ENCODE assay signal across 16 cellular contexts in the genomic region with DNA sequence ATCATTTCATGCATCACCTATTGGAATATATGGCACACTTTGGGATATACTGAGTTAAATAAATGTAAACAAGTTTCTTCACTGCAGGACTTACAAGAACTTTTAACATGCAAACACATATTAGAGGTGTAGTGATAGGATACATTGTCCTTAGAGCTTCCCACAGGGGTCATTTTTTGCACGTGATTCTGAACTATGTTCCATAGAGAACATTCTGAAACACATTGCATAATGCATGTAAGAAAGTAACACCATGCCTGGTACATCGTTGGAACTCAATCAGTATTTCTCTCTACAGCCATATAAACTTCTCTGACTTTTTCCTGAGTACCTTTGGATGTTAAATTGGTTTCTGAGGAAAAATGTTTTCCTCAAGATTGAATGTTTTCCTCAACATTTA. TPM values are rescaled to one million over a fixed set of nuclear protein-coding genes. Genes with fewer than 3 reads are reported as not detected.
A peak's percentile ranks its signal among the peaks of the same experiment; 100 is the strongest.
DNase-seq lines count a peak whose midpoint lies in the region; ATAC-seq and TF ChIP-seq lines count a peak whose summit lies in the region.
"Had no signal": no experiment of that assay in that cellular context is flagged by ENCODE, and none has a peak within 500 bp of the region (broad histone marks: within the 10 kb centered on the region; RNA-seq: fewer than 3 reads in every experiment).

No MANE protein-coding gene starts in this region.

- ATAC-seq in heart left ventricle (peak; percentile 4 to 74 (median 38)), right cardiac atrium (peak in 1 of 2 donors; percentile 22), SK-N-SH treated with all-trans-retinoic acid at 6 μM for 48 hours (no peak)
- ATAC-seq: A549, GM12878 had no signal

- H3K36me3 ChIP-seq in heart left ventricle = peaks cover 0 to 45% (median 21%) of the 10 kb centered on the region in 9 donors
- H3K36me3 ChIP-seq in SJCRH30 = peaks cover 16% of the 10 kb centered on the region
- H3K36me3 ChIP-seq: BE2C had no signal

- TF ChIP-seq CTCF in heart left ventricle (IDR thresholded peaks at IDR 0.05) = no peak

- H3K4me1 ChIP-seq in heart left ventricle (peaks cover 3 to 84% (median 47%) of the 10 kb centered on the region in 12 donors), right cardiac atrium (ENCODE audit: control insufficient read depth, insufficient read depth, low read length) (peaks cover 15% of the 10 kb centered on the region), SJCRH30 (peaks cover 7% of the 10 kb centered on the region; the same call in 1 of the 2 replicates)
- H3K4me1 ChIP-seq: BE2C had no signal

- H3K27ac ChIP-seq in cingulate gyrus (ENCODE audit: low read depth, low read length) = peak overlapping the region; percentile 3
- H3K27ac ChIP-seq in heart left ventricle = peak overlapping the region; percentile 23 to 96 (median 87)
- peak overlapping the region; percentile 84 for H3K27ac ChIP-seq in right cardiac atrium (ENCODE audit: low read length)
- H3K27ac ChIP-seq in SJCRH30 = no peak overlapping the region
- H3K27ac ChIP-seq: A549, C4-2B had no signal

- H3K4me3 ChIP-seq in heart left ventricle (no peak overlapping the region), right cardiac atrium (ENCODE audit: low read length) (no peak overlapping the region), SJCRH30 (no peak overlapping the region)
- H3K4me3 ChIP-seq: A549, GM12878 had no signal

- DNase-seq in heart left ventricle (no peak), right cardiac atrium (no peak), Kasumi-1 (lab: John Stamatoyannopoulos, UW) (no peak), SJCRH30 (no peak)
- DNase-seq: BE2C; CD4-positive, alpha-beta memory T cell; DMS79; HCEC 1CT; HFFc6 had no signal

- no peak for TF ChIP-seq POLR2A in heart left ventricle (IDR thresholded peaks at IDR 0.05)

- H3K9me3 ChIP-seq in heart left ventricle (no peaks in the 10 kb centered on the region), right cardiac atrium (ENCODE audit: control insufficient read depth, low read length) (no peaks in the 10 kb centered on the region), SJCRH30 (replicated peaks) (no peaks in the 10 kb centered on the region)
- H3K9me3 ChIP-seq: A549, BE2C had no signal

- WGBS in heart left ventricle, 4 donors = 38 to 55% (median 49%) methylated on average over 2 of the region's 2 CpGs
- 59% methylated on average over 2 of the region's 2 CpGs for WGBS in right cardiac atrium

- intact Hi-C loops in heart left ventricle (cut with DNase I) (no loop called here), right cardiac atrium (cut with DNase I) (no loop called here)

- H3K27me3 ChIP-seq in heart left ventricle (no peaks in the 10 kb centered on the region), right cardiac atrium (ENCODE audit: control insufficient read depth, insufficient read depth) (no peaks in the 10 kb centered on the region), SJCRH30 (no peaks in the 10 kb centered on the region)
- H3K27me3 ChIP-seq: BE2C had no signal

TF ChIP-seq in SK-N-SH treated with all-trans-retinoic acid at 6 μM for 48 hours, 23 proteins besides CTCF, POLR2A, EP300 and RAD21:
- TF ChIP-seq ZNF565 (CRISPR knock-in tag; conservative IDR thresholded peaks at IDR 0.05; ENCODE audit: low read depth) (no peak), CSDC2 (CRISPR knock-in tag; IDR thresholded peaks at IDR 0.05) (no peak), TCF4 (CRISPR knock-in tag; IDR thresholded peaks at IDR 0.05; ENCODE audit: borderline replicate concordance) (no peak), ZNF8 (CRISPR knock-in tag; IDR thresholded peaks at IDR 0.05) (no peak), CREB5 (CRISPR knock-in tag; IDR thresholded peaks at IDR 0.05; ENCODE audit: low read depth) (no peak), ESRRG (CRISPR knock-in tag; IDR thresholded peaks at IDR 0.05) (no peak), ZNF70 (CRISPR knock-in tag; IDR thresholded peaks at IDR 0.05) (no peak), ARNTL (CRISPR knock-in tag; IDR thresholded peaks at IDR 0.05; ENCODE audit: borderline replicate concordance, low read depth) (no peak)

RNA-seq across cellular contexts. Expression of gene MRAS, which starts 28.3 kb away (rescaled TPM):
- total RNA-seq in heart left ventricle (100 to 1,000 TPM; 227 to 413 (median 254) TPM), right cardiac atrium (100 to 1,000 TPM; 244 to 374 (median 303) TPM)
- polyA plus RNA-seq in heart left ventricle (100 to 1,000 TPM; 112 to 245 TPM), right cardiac atrium (184 TPM)
- total RNA-seq in SJCRH30 (2014; rRNA removed; shearing (Covaris generic)) = 57.8 and 63.6 TPM in 2 replicates
- polyA plus RNA-seq: CD4-positive, alpha-beta memory T cell had no signal

RNA-seq across cellular contexts. Expression of gene NME9, which starts 47.0 kb away (rescaled TPM):
- not detected for total RNA-seq in heart left ventricle
- polyA plus RNA-seq in heart left ventricle = not detected
- total RNA-seq in right cardiac atrium = under 1 TPM in 2 of 4 donors, not detected in 2; 0.17 to 0.35 TPM
- polyA plus RNA-seq in right cardiac atrium = 0.09 TPM
- total RNA-seq in SJCRH30 (2014; rRNA removed; shearing (Covaris generic)) = 0.08 TPM in 1 of 2 replicates, not detected in the other
- total RNA-seq: G401, GM12878, H4, HFFc6 had no signal

RNA-seq across cellular contexts. Expression of gene ESYT3, which starts 57.8 kb away (rescaled TPM):
- 1 to 10 TPM in 6 of 9 donors, under 1 TPM in 3; 0.87 to 2.7 (median 1.7) TPM for total RNA-seq in heart left ventricle
- polyA plus RNA-seq in heart left ventricle = 1 to 10 TPM in 1 of 2 donors, under 1 TPM in 1; 0.42 to 1.0 TPM
- 1 to 10 TPM; 1.2 to 2.4 (median 1.6) TPM for total RNA-seq in right cardiac atrium
- polyA plus RNA-seq in right cardiac atrium = 0.66 TPM
- total RNA-seq in SJCRH30 (2014; rRNA removed; shearing (Covaris generic)) = 0.56 and 0.69 TPM in 2 replicates
- total RNA-seq: G401, GM12878 had no signal
- polyA plus RNA-seq: CD4-positive, alpha-beta memory T cell; GM12878 had no signal
